12 cellular contexts compared by ENCODE assay signal in the genomic region with DNA sequence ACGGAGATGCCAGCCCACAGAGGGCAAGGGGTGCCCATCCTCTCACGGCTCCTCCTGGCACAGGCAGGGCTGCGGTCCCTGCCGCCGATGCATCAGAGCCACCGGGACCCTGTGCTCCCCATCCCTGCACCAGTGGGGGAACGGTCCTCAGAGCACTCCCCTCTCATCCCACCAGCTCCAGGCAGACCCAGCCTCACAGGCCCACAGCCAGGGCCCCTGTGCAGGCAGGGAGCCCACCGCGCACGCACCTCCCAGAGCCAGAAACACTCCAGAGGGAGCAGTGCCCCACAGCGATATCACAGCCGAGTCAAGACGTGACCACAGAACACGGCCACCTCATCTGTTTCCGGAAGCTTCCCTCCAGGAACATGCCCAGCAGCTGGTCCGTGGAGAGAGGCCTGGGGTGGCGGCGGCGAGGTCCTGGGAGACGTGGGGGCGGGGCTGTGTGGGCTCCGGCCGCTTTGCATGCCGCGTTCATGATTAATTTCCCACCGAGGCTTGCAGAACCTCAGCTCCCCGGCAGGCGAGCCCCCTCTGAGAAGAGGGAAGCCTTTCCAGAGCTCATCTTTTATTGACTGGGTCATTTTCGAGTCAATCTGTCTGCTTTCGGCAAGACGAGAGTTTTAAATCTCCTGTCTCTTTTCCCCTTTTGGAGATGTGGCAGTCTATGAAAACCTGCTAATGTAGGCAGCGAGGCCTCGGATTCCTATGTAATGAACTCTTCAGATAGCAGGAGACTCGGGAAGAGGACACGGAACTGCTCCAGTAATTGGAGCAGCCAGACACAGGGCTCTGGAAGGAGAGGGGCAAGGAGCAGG.
DNase-seq lines count a peak whose midpoint lies in the region; ATAC-seq and TF ChIP-seq lines count a peak whose summit lies in the region.
"Had no signal": no experiment of that assay in that cellular context is flagged by ENCODE, and none has a peak within 500 bp of the region (broad histone marks: within the 10 kb centered on the region; RNA-seq: fewer than 3 reads in every experiment).

No MANE protein-coding gene starts in this region.

- H3K23ac ChIP-seq in mesenchymal stem cell (ENCODE audit: low read length in 2 of 2), result no peak overlapping the region

- intact Hi-C loops in Right ventricle myocardium superior (cut with DNase I) (no loop called here), cardiac septum (cut with DNase I) (no loop called here), ascending aorta (cut with DNase I) (no loop called here)

- H3K18ac ChIP-seq in mesenchymal stem cell (ENCODE audit: low read depth in 1 of 2, low read length in 2 of 2), result peak overlapping the region in 1 of 2 experiments; percentile 52

- no peak overlapping the region for H2BK15ac ChIP-seq in mesenchymal stem cell (ENCODE audit: low read depth, poor library complexity, severe bottlenecking)

- H3K4me1 ChIP-seq in mesenchymal stem cell (ENCODE audit: control insufficient read depth, insufficient read depth, low read depth, low read length) (no peaks in the 10 kb centered on the region), ascending aorta (peaks cover 0 to 8% of the 10 kb centered on the region in 2 donors)

- no peak overlapping the region for H3K4ac ChIP-seq in mesenchymal stem cell (ENCODE audit: low read depth in 1 of 2, low read length in 2 of 2)

- H2BK120ac ChIP-seq in mesenchymal stem cell (ENCODE audit: low read depth, low read length), result peak overlapping the region; percentile 55

- H3K4me3 ChIP-seq in cardiac fibroblast (replicated peaks in 1 of 2; ENCODE audit: low read depth in 2 of 2, low read length in 2 of 2) (no peak overlapping the region), mesenchymal stem cell (ENCODE audit: insufficient read depth in 1 of 2, low read depth in 1 of 2, low read length in 2 of 2) (no peak overlapping the region), ascending aorta (no peak overlapping the region)

- no peak overlapping the region for H3K4me2 ChIP-seq in mesenchymal stem cell (ENCODE audit: low read length, poor library complexity, severe bottlenecking)

- H3K79me1 ChIP-seq in mesenchymal stem cell (replicated peaks; ENCODE audit: low read length, poor library complexity, severe bottlenecking), result no peaks in the 10 kb centered on the region

- H3K9ac ChIP-seq in mesenchymal stem cell (ENCODE audit: low read length), result peak overlapping the region; percentile 53

- H2BK5ac ChIP-seq in mesenchymal stem cell (ENCODE audit: low read depth, low read length, poor library complexity, severe bottlenecking), result no peak overlapping the region

- TF ChIP-seq CTCF in cardiac fibroblast (IDR thresholded peaks at IDR 0.05; ENCODE audit: low read depth, low read length) (peak; percentile 63), ascending aorta (IDR thresholded peaks at IDR 0.05) (peak in 1 of 3 experiments; percentile 12)

- ATAC-seq in Right ventricle myocardium superior (ENCODE audit: poor library complexity) (peak; percentile 19), GM19455 (IDR thresholded peaks at IDR 0.05; ENCODE audit: unreplicated experiment) (no peak)

- H3K27ac ChIP-seq in mesenchymal stem cell (ENCODE audit: low read length, poor library complexity, severe bottlenecking) (no peak overlapping the region), ascending aorta (no peak overlapping the region)

- no peaks in the 10 kb centered on the region for H3K27me3 ChIP-seq in mesenchymal stem cell (ENCODE audit: control insufficient read depth in 1 of 2, insufficient read depth in 1 of 2, low read length in 2 of 2)
- no peaks in the 10 kb centered on the region for H3K27me3 ChIP-seq in ascending aorta

- no peak overlapping the region for H3K14ac ChIP-seq in mesenchymal stem cell (ENCODE audit: low read length in 2 of 2)

- H3K9me3 ChIP-seq in mesenchymal stem cell (ENCODE audit: control insufficient read depth, low read length) (no peaks in the 10 kb centered on the region), ascending aorta (no peaks in the 10 kb centered on the region)

- H2AK5ac ChIP-seq in mesenchymal stem cell (ENCODE audit: low read length, severe bottlenecking), result no peak overlapping the region

- H3K36me3 ChIP-seq in mesenchymal stem cell (ENCODE audit: control insufficient read depth in 1 of 2, insufficient read depth in 2 of 2, low read depth in 1 of 2, low read length in 2 of 2) (peaks cover 0 to 40% of the 10 kb centered on the region in 2 experiments), ascending aorta (no peaks in the 10 kb centered on the region)

- peak overlapping the region; percentile 70 for H4K8ac ChIP-seq in mesenchymal stem cell (ENCODE audit: low read length)

- DNase-seq in Right ventricle myocardium superior (peak; percentile 61), cardiac septum (ENCODE audit: low spot score) (no peak), cardiac fibroblast (ENCODE audit: low read depth in 2 of 2) (peak; percentile 82 to 92), mesenchymal stem cell (peak; percentile 72), NCI-H2081 (lab: John Stamatoyannopoulos, UW) (no peak), ascending aorta (ENCODE audit: low spot score in 2 of 2) (no peak), SIG-M5 treated with dmso at 0.1 percent for 504 hours (lab: John Stamatoyannopoulos, UW; ENCODE audit: unreplicated experiment) (no peak)
- DNase-seq: activated CD8-positive, alpha-beta memory T cell treated with anti-CD3 and anti-CD28 coated beads for 24 hours; anterior cingulate cortex; NCI-H446; SIG-M5 had no signal

- WGBS in mesenchymal stem cell, result 71% methylated on average over 35 of the region's 35 CpGs

- H2AFZ ChIP-seq in mesenchymal stem cell (ENCODE audit: low read depth, low read length), result no peak overlapping the region

- no peak overlapping the region for H2BK12ac ChIP-seq in mesenchymal stem cell (ENCODE audit: low read length in 2 of 2)

- peak overlapping the region; percentile 70 for H4K91ac ChIP-seq in mesenchymal stem cell (ENCODE audit: low read length)

Comparison
In these comparisons a context has a peak if more than half of its experiments do, and no peak if none do; other contexts are left out.
1. DNase-seq: peak in Right ventricle myocardium superior (single experiment), cardiac fibroblast (2 of 2) and mesenchymal stem cell (single experiment); none in cardiac septum (single experiment), NCI-H2081 (0 of 2), ascending aorta (0 of 2) and SIG-M5 treated with dmso at 0.1 percent for 504 hours (single experiment).